In genomic region chr14:96352708-96353107, GRCh38 we compare ENCODE assay signal across 15 cellular contexts. TPM values are rescaled to one million over a fixed set of nuclear protein-coding genes. Genes with fewer than 3 reads are reported as not detected.
DNase-seq lines count a peak whose midpoint lies in the region; ATAC-seq and TF ChIP-seq lines count a peak whose summit lies in the region.
"Had no signal": no experiment of that assay in that cellular context is flagged by ENCODE, and none has a peak within 500 bp of the region (broad histone marks: within the 10 kb centered on the region; RNA-seq: fewer than 3 reads in every experiment).

No MANE protein-coding gene starts in this region.

- no peak overlapping the region for H3K4me3 Mint-ChIP-seq in activated T-cell treated with anti-CD3 and anti-CD28 coated beads, Interleukin-2, amount 50 U/mL, for 72 hours
- H3K4me3 Mint-ChIP-seq: CD4-positive, alpha-beta memory T cell; GM23338 had no signal

- in situ Hi-C loops in brain microvascular endothelial cell (cut with HindIII; ENCODE audit: low pct_ligation_motif_present, low sequenced_read_pairs), result no loop called here

- no peak for ATAC-seq in GM21723 (IDR thresholded peaks at IDR 0.05; ENCODE audit: unreplicated experiment)
- no peak for ATAC-seq in activated T-cell treated with anti-CD3 and anti-CD28 coated beads, Interleukin-2, amount 50 U/mL, for 72 hours (replicated peaks in 1 of 2)
- ATAC-seq: GM23338 had no signal

- H3K27ac ChIP-seq in brain microvascular endothelial cell, result no peak overlapping the region
- H3K27ac ChIP-seq: C4-2B had no signal

- no peak for TF ChIP-seq CTCF in brain microvascular endothelial cell (IDR thresholded peaks at IDR 0.05; ENCODE audit: low read depth, low read length, missing control alignments)

- peaks cover 0 to 5% of the 10 kb centered on the region in 2 donors for H3K36me3 Mint-ChIP-seq in activated T-cell treated with anti-CD3 and anti-CD28 coated beads, Interleukin-2, amount 50 U/mL, for 72 hours (ENCODE audit: insufficient read depth in 2 of 2)

- no peaks in the 10 kb centered on the region for H3K27me3 Mint-ChIP-seq in activated T-cell treated with anti-CD3 and anti-CD28 coated beads, Interleukin-2, amount 50 U/mL, for 72 hours (ENCODE audit: low read depth)
- H3K27me3 Mint-ChIP-seq: CD4-positive, alpha-beta memory T cell had no signal

- intact Hi-C loops in head of caudate nucleus (cut with DNase I), result no loop called here

- H3K36me3 ChIP-seq in brain microvascular endothelial cell (replicated peaks), result no peaks in the 10 kb centered on the region
- H3K36me3 ChIP-seq: BE2C had no signal

- no peak overlapping the region for H3K4me3 ChIP-seq in brain microvascular endothelial cell (ENCODE audit: low read depth, low read length)
- H3K4me3 ChIP-seq: GM23338 had no signal

- no peaks in the 10 kb centered on the region for H3K9me3 Mint-ChIP-seq in activated T-cell treated with anti-CD3 and anti-CD28 coated beads, Interleukin-2, amount 50 U/mL, for 72 hours
- H3K9me3 Mint-ChIP-seq: CD4-positive, alpha-beta memory T cell; GM23338 had no signal

- H3K27ac Mint-ChIP-seq in activated T-cell treated with anti-CD3 and anti-CD28 coated beads, Interleukin-2, amount 50 U/mL, for 72 hours, result no peak overlapping the region
- H3K27ac Mint-ChIP-seq: CD4-positive, alpha-beta memory T cell; GM23338 had no signal

- H3K27me3 ChIP-seq in brain microvascular endothelial cell (replicated peaks), result no peaks in the 10 kb centered on the region
- H3K27me3 ChIP-seq: BE2C had no signal

- DNase-seq in HCEC 1CT (peak; percentile 18), brain microvascular endothelial cell (peak; percentile 28), iris pigment epithelial cell (ENCODE audit: low read depth) (peak; percentile 58), head of caudate nucleus (no peak), Ammon's horn (ENCODE audit: low spot score) (no peak)
- DNase-seq in activated T-cell treated with anti-CD3 and anti-CD28 coated beads, Interleukin-2, amount 50 U/mL, for 72 hours, result no peak
- DNase-seq: BE2C; CD4-positive, alpha-beta memory T cell; DMS153; DMS79 treated with DMSO at 0.1 percent for 48 hours; H7 had no signal

- peaks cover 29% of the 10 kb centered on the region for H3K4me1 Mint-ChIP-seq in activated T-cell treated with anti-CD3 and anti-CD28 coated beads, Interleukin-2, amount 50 U/mL, for 72 hours (ENCODE audit: low read depth)

RNA-seq across cellular contexts. Expression of gene ATG2B, which starts 10.4 kb away (rescaled TPM):
- total RNA-seq in activated T-cell treated with anti-CD3 and anti-CD28 coated beads, Interleukin-2, amount 50 U/mL, for 72 hours, result 10 to 100 TPM; 22.9 to 28.3 TPM

RNA-seq across cellular contexts. Expression of gene GSKIP, which starts 10.6 kb away (rescaled TPM):
- 10 to 100 TPM; 22.5 to 22.6 TPM for total RNA-seq in activated T-cell treated with anti-CD3 and anti-CD28 coated beads, Interleukin-2, amount 50 U/mL, for 72 hours

RNA-seq across cellular contexts. Expression of gene AK7, which starts 39.2 kb away (rescaled TPM):
- under 1 TPM; 0.81 to 0.86 TPM for total RNA-seq in activated T-cell treated with anti-CD3 and anti-CD28 coated beads, Interleukin-2, amount 50 U/mL, for 72 hours
- total RNA-seq: HT1080 had no signal

Comparison
In these comparisons a context has a peak if more than half of its experiments do, and no peak if none do; other contexts are left out.
1. DNase-seq: peak in HCEC 1CT (single experiment), brain microvascular endothelial cell (single experiment) and iris pigment epithelial cell (single experiment); none in head of caudate nucleus (0 of 42), Ammon's horn (single experiment) and activated T-cell treated with anti-CD3 and anti-CD28 coated beads, Interleukin-2, amount 50 U/mL, for 72 hours (0 of 2).